16 cellular contexts compared by ENCODE assay signal in genomic region chr12:91179315-91179714, GRCh38. TPM values are rescaled to one million over a fixed set of nuclear protein-coding genes. Genes with fewer than 3 reads are reported as not detected.
DNase-seq lines count a peak whose midpoint lies in the region; ATAC-seq and TF ChIP-seq lines count a peak whose summit lies in the region.
"Had no signal": no experiment of that assay in that cellular context is flagged by ENCODE, and none has a peak within 500 bp of the region (broad histone marks: within the 10 kb centered on the region; RNA-seq: fewer than 3 reads in every experiment).

No MANE protein-coding gene starts in this region.

- peak overlapping the region; percentile 88 to 95 for H4K8ac ChIP-seq in IMR-90 (ENCODE audit: low read depth in 2 of 2, low read length in 2 of 2)

- peak overlapping the region; percentile 100 for H3K18ac ChIP-seq in IMR-90 (ENCODE audit: low read depth, low read length)

- H3K27ac Mint-ChIP-seq in activated CD8-positive, alpha-beta T cell treated with anti-CD3 and anti-CD28 coated beads for 36 hours, result no peak overlapping the region
- H3K27ac Mint-ChIP-seq: activated CD4-positive, alpha-beta memory T cell treated with anti-CD3 and anti-CD28 coated beads, Interleukin-2, amount 10 ng/mL, durations not matched to agents 7 days and 5 days; activated naive CD4-positive, alpha-beta T cell treated with anti-CD3 and anti-CD28 coated beads, Interleukin-2, amount 50 U/mL, for 24 hours; CD4-positive, CD25-positive, alpha-beta regulatory T cell had no signal

- BruUV-seq in IMR-90 (replicated peaks; lab: Mats Ljungman, UMichigan), result no TSS peak

- CTCF ChIA-PET in IMR-90 (lab: Yijun Ruan, JAX), result interaction anchor here (0.7 kb wide), 1 partner anchor 201 kb away, joined by 3 read pairs; no protein-coding TSS in a partner anchor
- CTCF ChIA-PET in activated CD8-positive, alpha-beta T cell treated with anti-CD3 and anti-CD28 coated beads for 36 hours (lab: Charles Lee), result interaction anchor here (3.0 kb wide), 1 partner anchor 147 kb away, joined by 7 read pairs; no protein-coding TSS in a partner anchor

- POLR2A ChIA-PET in IMR-90 (lab: Charles Lee; ENCODE audit: unreplicated experiment), result interaction anchor here (0.6 to 2.7 kb wide), 5 partner anchors 10 to 151 kb away, joined by 3 to 10 read pairs (median 4); no protein-coding TSS in a partner anchor
- POLR2A ChIA-PET in activated CD8-positive, alpha-beta T cell treated with anti-CD3 and anti-CD28 coated beads for 36 hours (lab: Charles Lee), result no interaction called here

- H3K23ac ChIP-seq in IMR-90 (ENCODE audit: low read depth, low read length), result peak overlapping the region; percentile 99

- no peaks in the 10 kb centered on the region for H3K9me3 ChIP-seq in IMR-90 (ENCODE audit: control insufficient read depth, insufficient read depth, low read length)
- no peaks in the 10 kb centered on the region for H3K9me3 ChIP-seq in subcutaneous abdominal adipose tissue (ENCODE audit: control insufficient read depth in 5 of 5, low read length in 5 of 5)
- H3K9me3 ChIP-seq: spleen had no signal

- H3K27ac ChIP-seq in IMR-90 (ENCODE audit: insufficient read depth, low read length) (peak overlapping the region; percentile 99), subcutaneous abdominal adipose tissue (ENCODE audit: low read depth, low read length) (peak overlapping the region; percentile 38)
- H3K27ac ChIP-seq: KMS-11, spleen had no signal

- peak overlapping the region; percentile 96 for H3K14ac ChIP-seq in IMR-90 (replicated peaks; ENCODE audit: low read depth, low read length)

- peak overlapping the region; percentile 93 for H3K4me2 ChIP-seq in IMR-90 (ENCODE audit: low read depth, low read length)

- no peak overlapping the region for H3K4me3 Mint-ChIP-seq in activated CD8-positive, alpha-beta T cell treated with anti-CD3 and anti-CD28 coated beads for 36 hours
- H3K4me3 Mint-ChIP-seq: activated CD4-positive, alpha-beta memory T cell treated with anti-CD3 and anti-CD28 coated beads, Interleukin-2, amount 10 ng/mL, durations not matched to agents 7 days and 5 days; activated naive CD4-positive, alpha-beta T cell treated with anti-CD3 and anti-CD28 coated beads, Interleukin-2, amount 50 U/mL, for 24 hours; CD4-positive, CD25-positive, alpha-beta regulatory T cell had no signal

- TF ChIP-seq POLR2A in IMR-90 (IDR thresholded peaks at IDR 0.05; ENCODE audit: low read depth, low read length) (no peak), lower leg skin (IDR thresholded peaks at IDR 0.05) (no peak)

- H2AFZ ChIP-seq in IMR-90 (replicated peaks; ENCODE audit: low read length, poor library complexity), result peak overlapping the region; percentile 68

- peak overlapping the region; percentile 100 for H4K5ac ChIP-seq in IMR-90 (ENCODE audit: low read depth, low read length)

- peak overlapping the region; percentile 98 for H3K9ac ChIP-seq in IMR-90 (ENCODE audit: low read depth, low read length)
- peak overlapping the region in 1 of 5 donors; percentile 18 for H3K9ac ChIP-seq in subcutaneous abdominal adipose tissue (ENCODE audit: low read length in 5 of 5)
- H3K9ac ChIP-seq: KMS-11 had no signal

- H3K4me1 Mint-ChIP-seq in activated CD8-positive, alpha-beta T cell treated with anti-CD3 and anti-CD28 coated beads for 36 hours (ENCODE audit: low read depth), result no peaks in the 10 kb centered on the region
- H3K4me1 Mint-ChIP-seq: activated CD4-positive, alpha-beta memory T cell treated with anti-CD3 and anti-CD28 coated beads, Interleukin-2, amount 10 ng/mL, durations not matched to agents 7 days and 5 days; activated naive CD4-positive, alpha-beta T cell treated with anti-CD3 and anti-CD28 coated beads, Interleukin-2, amount 50 U/mL, for 24 hours; CD4-positive, CD25-positive, alpha-beta regulatory T cell had no signal

- peak overlapping the region; percentile 100 for H3K56ac ChIP-seq in IMR-90 (ENCODE audit: extremely low read depth, insufficient read depth, low read length)

- peaks cover 2 to 19% of the 10 kb centered on the region in 2 experiments; a peak in 3 of 4 replicates for H3K79me1 ChIP-seq in IMR-90 (ENCODE audit: low read depth in 1 of 2, low read length in 2 of 2)

- peaks cover 24% of the 10 kb centered on the region for H3K36me3 ChIP-seq in IMR-90 (ENCODE audit: control insufficient read depth, insufficient read depth, low read length)
- no peaks in the 10 kb centered on the region for H3K36me3 ChIP-seq in subcutaneous abdominal adipose tissue (ENCODE audit: control insufficient read depth in 5 of 5, insufficient read depth in 5 of 5, low read length in 5 of 5)
- H3K36me3 ChIP-seq: spleen had no signal

- dilution Hi-C loops in IMR-90 (cut with HindIII; ENCODE audit: low sequenced_read_pairs, unreplicated experiment), result no loop called here

- H2BK120ac ChIP-seq in IMR-90 (ENCODE audit: low read depth, low read length), result peak overlapping the region; percentile 98

- peak overlapping the region; percentile 97 for H2BK15ac ChIP-seq in IMR-90 (ENCODE audit: low read depth, low read length)

- DNase-seq in IMR-90, result peak; percentile 21
- peak in 1 of 2 donors; percentile 64 for DNase-seq in lower leg skin (ENCODE audit: low spot score in 2 of 2)
- no peak for DNase-seq in NCI-H69 (lab: John Stamatoyannopoulos, UW)
- no peak for DNase-seq in activated CD8-positive, alpha-beta T cell treated with anti-CD3 and anti-CD28 coated beads for 36 hours
- no peak for DNase-seq in NCI-H1105 (lab: John Stamatoyannopoulos, UW)
- DNase-seq in COLO668 (lab: John Stamatoyannopoulos, UW; ENCODE audit: unreplicated experiment), result no peak
- DNase-seq: activated CD4-positive, alpha-beta memory T cell treated with anti-CD3 and anti-CD28 coated beads, Interleukin-2, amount 10 ng/mL, durations not matched to agents 7 days and 5 days; CD4-positive, CD25-positive, alpha-beta regulatory T cell; spleen had no signal

- H3K27me3 Mint-ChIP-seq in activated CD8-positive, alpha-beta T cell treated with anti-CD3 and anti-CD28 coated beads for 36 hours, result no peaks in the 10 kb centered on the region
- H3K27me3 Mint-ChIP-seq: activated CD4-positive, alpha-beta memory T cell treated with anti-CD3 and anti-CD28 coated beads, Interleukin-2, amount 10 ng/mL, durations not matched to agents 7 days and 5 days; CD4-positive, CD25-positive, alpha-beta regulatory T cell had no signal

- in situ Hi-C loops in IMR-90 (cut with MboI; ENCODE audit: low sequenced_read_pairs), result no loop called here

- no peaks in the 10 kb centered on the region for H3K9me3 Mint-ChIP-seq in activated CD8-positive, alpha-beta T cell treated with anti-CD3 and anti-CD28 coated beads for 36 hours
- H3K9me3 Mint-ChIP-seq: activated CD4-positive, alpha-beta memory T cell treated with anti-CD3 and anti-CD28 coated beads, Interleukin-2, amount 10 ng/mL, durations not matched to agents 7 days and 5 days; activated naive CD4-positive, alpha-beta T cell treated with anti-CD3 and anti-CD28 coated beads, Interleukin-2, amount 50 U/mL, for 24 hours; CD4-positive, CD25-positive, alpha-beta regulatory T cell had no signal

- no peaks in the 10 kb centered on the region for H3K36me3 Mint-ChIP-seq in activated CD8-positive, alpha-beta T cell treated with anti-CD3 and anti-CD28 coated beads for 36 hours (ENCODE audit: low read depth)
- H3K36me3 Mint-ChIP-seq: activated naive CD4-positive, alpha-beta T cell treated with anti-CD3 and anti-CD28 coated beads, Interleukin-2, amount 50 U/mL, for 24 hours; CD4-positive, CD25-positive, alpha-beta regulatory T cell had no signal

- no peaks in the 10 kb centered on the region for H4K20me1 ChIP-seq in IMR-90 (ENCODE audit: insufficient read depth, low read length)

- H2AK5ac ChIP-seq in IMR-90 (ENCODE audit: low read depth, low read length), result peak overlapping the region; percentile 96

- TF ChIP-seq CTCF in IMR-90 (conservative IDR thresholded peaks at IDR 0.05; ENCODE audit: low read depth, low read length), result no peak
- no peak for TF ChIP-seq CTCF in lower leg skin (IDR thresholded peaks at IDR 0.05)
- no peak for TF ChIP-seq CTCF in activated CD8-positive, alpha-beta T cell treated with anti-CD3 and anti-CD28 coated beads for 36 hours (IDR thresholded peaks at IDR 0.05)

- no peak for TF ChIP-seq RAD21 in IMR-90 (IDR thresholded peaks at IDR 0.05; ENCODE audit: low read length)

- peak overlapping the region; percentile 73 for H2AK9ac ChIP-seq in IMR-90 (replicated peaks; ENCODE audit: low read depth, low read length, poor library complexity)

- H3K4me3 ChIP-seq in IMR-90 (ENCODE audit: insufficient read depth, low read depth, low read length) (peak overlapping the region; percentile 94), lower leg skin (ENCODE audit: low read depth, poor library complexity, severe bottlenecking) (peak overlapping the region; percentile 23), subcutaneous abdominal adipose tissue (ENCODE audit: low read depth in 1 of 5, low read length in 5 of 5) (peak overlapping the region; percentile 34 to 70 (median 54))
- H3K4me3 ChIP-seq: spleen had no signal

- H3K27me3 ChIP-seq in IMR-90 (ENCODE audit: control insufficient read depth, insufficient read depth, low read length) (no peaks in the 10 kb centered on the region), subcutaneous abdominal adipose tissue (ENCODE audit: control insufficient read depth in 5 of 5, insufficient read depth in 4 of 5, low read length in 5 of 5) (peaks cover 0 to 6% (median 0%) of the 10 kb centered on the region in 5 donors)
- H3K27me3 ChIP-seq: spleen had no signal

- intact Hi-C loops in IMR-90 (cut with micrococcal nuclease), result loop anchor here (2.0 kb wide), 1 partner anchor 201 kb away; no protein-coding TSS in a partner anchor
- intact Hi-C loops in lower leg skin (cut with DNase I; ENCODE audit: low total_unique reads), result loop anchor here (10.0 kb wide), 1 partner anchor 145 kb away; no protein-coding TSS in a partner anchor
- intact Hi-C loops in activated CD8-positive, alpha-beta T cell treated with anti-CD3 and anti-CD28 coated beads for 36 hours (cut with micrococcal nuclease), result no loop called here

- H4K91ac ChIP-seq in IMR-90 (ENCODE audit: insufficient read depth, low read depth, low read length), result peak overlapping the region; percentile 99

- H3K4ac ChIP-seq in IMR-90 (ENCODE audit: low read depth, low read length), result peak overlapping the region; percentile 99

- peak overlapping the region; percentile 100 for H2BK5ac ChIP-seq in IMR-90 (ENCODE audit: low read depth, low read length, poor library complexity, severe bottlenecking)

- H2BK20ac ChIP-seq in IMR-90 (ENCODE audit: low read depth, low read length), result peak overlapping the region; percentile 99

- ATAC-seq in IMR-90 (ENCODE audit: low read depth) (no peak), esophagus mucosa (peak; percentile 44)
- no peak for ATAC-seq in activated CD8-positive, alpha-beta T cell treated with anti-CD3 and anti-CD28 coated beads for 36 hours

- H3K4me1 ChIP-seq in IMR-90 (ENCODE audit: control insufficient read depth, insufficient read depth, low read length), result peaks cover 6% of the 10 kb centered on the region; the same call in 1 of the 2 replicates
- peaks cover 0 to 2% (median 0%) of the 10 kb centered on the region in 5 donors for H3K4me1 ChIP-seq in subcutaneous abdominal adipose tissue (ENCODE audit: control insufficient read depth in 5 of 5, insufficient read depth in 5 of 5, low read length in 5 of 5)

- WGBS in IMR-90 (ENCODE audit: extremely low coverage in 2 of 2, insufficient read length in 1 of 2), 2 experiments, result 6% methylated on average over 4 of the region's 7 CpGs; no CpG with 5 or more reads in 1 of the 2 experiments
- WGBS in lower leg skin, 2 donors, result 26 to 27% methylated on average over 7 of the region's 7 CpGs

- no peaks in the 10 kb centered on the region for H3K9me1 ChIP-seq in IMR-90 (ENCODE audit: insufficient read depth, low read length)

RNA-seq across cellular contexts. Expression of gene DCN, which starts 3.3 kb away (rescaled TPM):
- total RNA-seq in IMR-90 (2012; rRNA removed), result 223 and 241 TPM in 2 replicates
- polyA plus RNA-seq in IMR-90 (2012; rRNA removed), result 792 and 965 TPM in 2 replicates
- 379 and 539 TPM in 2 replicates for polyA plus RNA-seq in IMR-90 (2012; cell fraction: cytosol; rRNA removed)
- polyA plus RNA-seq in IMR-90 (2012; cell fraction: nucleus; rRNA removed; ENCODE audit: low replicate concordance), result 63.3 and 526 TPM in 2 replicates
- 57.4 TPM for total RNA-seq in esophagus mucosa
- 1,000 to 10,000 TPM in 1 of 4 donors, 100 to 1,000 TPM in 3; 497 to 1,618 (median 522) TPM for total RNA-seq in lower leg skin
- not detected for total RNA-seq in activated CD8-positive, alpha-beta T cell treated with anti-CD3 and anti-CD28 coated beads for 36 hours
- total RNA-seq: activated CD4-positive, alpha-beta memory T cell treated with anti-CD3 and anti-CD28 coated beads, Interleukin-2, amount 10 ng/mL, durations not matched to agents 7 days and 5 days; CD4-positive, CD25-positive, alpha-beta regulatory T cell; dermis microvascular lymphatic vessel endothelial cell; OCI-LY7; T-helper 1 cell treated with Interleukin-12 subunit alpha and Interleukin-12 subunit beta and Interleukin-4 antibody, amounts not matched to agents 30 ng/mL and 1 ng/mL, for 36 hours had no signal
- polyA plus RNA-seq: CD4-positive, CD25-positive, alpha-beta regulatory T cell had no signal

Comparison
In these comparisons a context has a peak if more than half of its experiments do, and no peak if none do; other contexts are left out.
1. H3K4me3 ChIP-seq: peak in every context shown above with its lines; median percentile 94 in IMR-90; 54 in subcutaneous abdominal adipose tissue; 23 in lower leg skin.
2. RNA of gene DCN, which starts 3.3 kb away (total RNA-seq): 497 to 1,618 TPM in lower leg skin, 223 to 241 TPM in IMR-90 and 57.4 TPM in esophagus mucosa (single experiment); not detected in activated CD8-positive, alpha-beta T cell treated with anti-CD3 and anti-CD28 coated beads for 36 hours; every median in the first group is over 10 times any median in the second.